8 cellular contexts compared by ENCODE assay signal in the genomic region with DNA sequence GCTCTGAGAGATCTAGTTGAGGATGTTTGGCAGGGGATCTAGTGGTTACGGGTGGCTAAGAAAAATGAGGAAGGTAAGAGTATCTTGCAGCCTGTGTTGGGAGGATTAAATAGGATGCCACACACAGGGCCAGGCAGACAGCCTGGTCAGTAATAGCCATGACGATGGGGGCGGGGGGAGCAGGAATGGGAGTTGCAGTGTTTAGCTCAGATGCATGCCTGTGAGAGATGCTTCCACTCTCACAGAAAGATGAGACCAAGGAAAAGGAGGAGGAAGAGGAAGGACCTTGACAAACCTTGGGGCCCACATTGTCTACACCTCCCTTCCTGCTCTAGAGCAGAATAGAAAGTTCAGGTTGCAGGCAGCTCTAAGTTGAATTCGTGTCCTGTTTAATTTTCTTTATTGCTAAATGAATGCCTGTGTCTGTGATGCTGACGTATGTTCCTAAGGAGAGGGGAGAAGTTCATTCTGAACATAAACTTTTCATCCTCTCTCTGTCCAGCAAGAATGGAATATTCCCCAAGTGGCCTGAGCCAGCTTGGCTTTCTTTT.
DNase-seq lines count a peak whose midpoint lies in the region; ATAC-seq and TF ChIP-seq lines count a peak whose summit lies in the region.
"Had no signal": no experiment of that assay in that cellular context is flagged by ENCODE, and none has a peak within 500 bp of the region (broad histone marks: within the 10 kb centered on the region; RNA-seq: fewer than 3 reads in every experiment).

No MANE protein-coding gene starts in this region.

- no peak for ATAC-seq in GM18519 (IDR thresholded peaks at IDR 0.05; ENCODE audit: low FRiP score, unreplicated experiment)

- intact Hi-C loops in tibial artery (cut with DNase I; ENCODE audit: low total_unique reads): no loop called here

- DNase-seq in NB4 (ENCODE audit: low read depth) (peak; percentile 17), brain microvascular endothelial cell (peak; percentile 53), kidney tubule cell (ENCODE audit: low spot score) (peak; percentile 91), tibial artery (no peak), NCI-H2196 (lab: John Stamatoyannopoulos, UW; ENCODE audit: unreplicated experiment) (no peak), NOMO-1 treated with DMSO at 0.1 percent for 48 hours (lab: John Stamatoyannopoulos, UW; ENCODE audit: unreplicated experiment) (no peak)
- DNase-seq: dorsolateral prefrontal cortex had no signal

- H3K36me3 ChIP-seq in brain microvascular endothelial cell (replicated peaks) (peaks cover 73% of the 10 kb centered on the region), tibial artery (peaks cover 16 to 27% (median 17%) of the 10 kb centered on the region in 3 donors)

- no peaks in the 10 kb centered on the region for H3K9me3 ChIP-seq in tibial artery

- no peak for TF ChIP-seq POLR2A in NB4 (IDR thresholded peaks at IDR 0.05; ENCODE audit: extremely low read depth, insufficient read length)

- H3K4me1 ChIP-seq in tibial artery: peaks cover 0 to 63% (median 42%) of the 10 kb centered on the region in 4 donors

- in situ Hi-C loops in brain microvascular endothelial cell (cut with HindIII; ENCODE audit: low pct_ligation_motif_present, low sequenced_read_pairs): no loop called here

- H3K27ac ChIP-seq in brain microvascular endothelial cell (peak overlapping the region; percentile 93), tibial artery (peak overlapping the region; percentile 45 to 77)

- H3K27me3 ChIP-seq in brain microvascular endothelial cell (replicated peaks): no peaks in the 10 kb centered on the region
- no peaks in the 10 kb centered on the region for H3K27me3 ChIP-seq in tibial artery

- H3K4me3 ChIP-seq in NB4 (ENCODE audit: low read depth, low read length) (no peak overlapping the region), brain microvascular endothelial cell (ENCODE audit: low read depth, low read length) (no peak overlapping the region), tibial artery (no peak overlapping the region)
- H3K4me3 ChIP-seq: dorsolateral prefrontal cortex had no signal

- TF ChIP-seq CTCF in NB4 (IDR thresholded peaks at IDR 0.05; ENCODE audit: low read depth, low read length) (no peak), brain microvascular endothelial cell (IDR thresholded peaks at IDR 0.05; ENCODE audit: low read depth, low read length, missing control alignments) (no peak), tibial artery (IDR thresholded peaks at IDR 0.05) (no peak)

Comparison
In these comparisons a context has a peak if more than half of its experiments do, and no peak if none do; other contexts are left out.
1. DNase-seq: peak in NB4 (single experiment), brain microvascular endothelial cell (single experiment) and kidney tubule cell (single experiment); none in tibial artery (0 of 2), NCI-H2196 (single experiment) and NOMO-1 treated with DMSO at 0.1 percent for 48 hours (single experiment).